ENCODE assay signal across 9 cellular contexts in the genomic region with DNA sequence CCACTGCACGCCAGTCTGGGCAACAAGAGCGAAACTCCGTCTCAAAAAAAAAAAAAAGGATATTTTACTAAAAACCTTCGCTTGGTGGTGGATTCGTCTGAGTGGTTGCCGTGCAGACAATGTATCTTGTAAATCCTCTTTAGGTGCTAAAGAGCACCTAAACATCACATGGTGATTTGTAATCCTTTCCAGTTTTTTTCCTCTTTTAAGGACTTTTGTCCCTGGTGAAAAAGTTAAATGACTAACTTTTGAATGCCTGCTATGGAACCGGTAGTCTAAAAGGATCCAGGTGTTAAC. TPM values are rescaled to one million over a fixed set of nuclear protein-coding genes. Genes with fewer than 3 reads are reported as not detected.
DNase-seq lines count a peak whose midpoint lies in the region; TF ChIP-seq lines count a peak whose summit lies in the region.
"Had no signal": no experiment of that assay in that cellular context is flagged by ENCODE, and none has a peak within 500 bp of the region (broad histone marks: within the 10 kb centered on the region; RNA-seq: fewer than 3 reads in every experiment).

No MANE protein-coding gene starts in this region.

- peaks cover 34% of the 10 kb centered on the region for H3K79me2 ChIP-seq in DOHH2 (ENCODE audit: control insufficient read depth, low read length)

- TF ChIP-seq CTCF in DOHH2 (IDR thresholded peaks at IDR 0.05; ENCODE audit: low read depth, low read length, poor library complexity, severe bottlenecking) (no peak), ovary (IDR thresholded peaks at IDR 0.05) (no peak)

- TF ChIP-seq POLR2A in ovary (IDR thresholded peaks at IDR 0.05): no peak

- 0 out of 2 replicates have a peak, but pooled peaks cover 6% of the 10 kb centered on the region for H3F3A ChIP-seq in DOHH2 (ENCODE audit: control insufficient read depth, insufficient read depth)

- H4K20me1 ChIP-seq in DOHH2 (ENCODE audit: control insufficient read depth, insufficient read depth, low read depth, low read length): no peaks in the 10 kb centered on the region

- WGBS in ectodermal cell, 2 experiments: 93 to 95% methylated on average over 7 of the region's 7 CpGs
- 32 to 52% (median 39%) methylated on average over 7 of the region's 7 CpGs for WGBS in ovary, 3 donors

- H3K9me3 ChIP-seq in DOHH2 (ENCODE audit: control insufficient read depth, insufficient read depth, low read length): no peaks in the 10 kb centered on the region
- H3K9me3 ChIP-seq in ectodermal cell (ENCODE audit: control insufficient read depth, low read length): no peaks in the 10 kb centered on the region
- no peaks in the 10 kb centered on the region for H3K9me3 ChIP-seq in ovary

- H3K27me3 ChIP-seq in DOHH2 (ENCODE audit: control insufficient read depth, low read length): no peaks in the 10 kb centered on the region
- no peaks in the 10 kb centered on the region for H3K27me3 ChIP-seq in ectodermal cell (ENCODE audit: control insufficient read depth, insufficient read depth, low read length, poor library complexity, severe bottlenecking)
- H3K27me3 ChIP-seq in ovary: no peaks in the 10 kb centered on the region

- H3K4me1 ChIP-seq in DOHH2 (ENCODE audit: control insufficient read depth, low read length): peaks cover 23% of the 10 kb centered on the region
- peaks cover 6% of the 10 kb centered on the region for H3K4me1 ChIP-seq in ectodermal cell (ENCODE audit: control insufficient read depth, insufficient read depth, low read length)
- peaks cover 6% of the 10 kb centered on the region for H3K4me1 ChIP-seq in ovary (ENCODE audit: insufficient read depth)

- TF ChIP-seq EP300 in ovary (IDR thresholded peaks at IDR 0.05): no peak

- H3K27ac ChIP-seq in DOHH2 (ENCODE audit: low read depth, low read length) (no peak overlapping the region), ectodermal cell (ENCODE audit: insufficient read depth, low read depth, low read length, poor library complexity, severe bottlenecking) (peak overlapping the region; percentile 62), ovary (peak overlapping the region; percentile 73 to 98)

- peak overlapping the region; percentile 79 for H3K4me2 ChIP-seq in DOHH2 (ENCODE audit: low read length)

- peak overlapping the region; percentile 85 for H3K4me3 ChIP-seq in DOHH2 (ENCODE audit: low read length)
- peak overlapping the region; percentile 86 for H3K4me3 ChIP-seq in ectodermal cell (ENCODE audit: insufficient read depth, low read depth, low read length)
- H3K4me3 ChIP-seq in ovary: peak overlapping the region; percentile 35

- H3K36me3 ChIP-seq in DOHH2 (ENCODE audit: control insufficient read depth, low read length) (peaks cover 6% of the 10 kb centered on the region), ectodermal cell (ENCODE audit: control insufficient read depth, insufficient read depth, low read length) (no peaks in the 10 kb centered on the region), ovary (no peaks in the 10 kb centered on the region)

- intact Hi-C loops in ovary (cut with DNase I): no loop called here

- DNase-seq in NCI-H69 (lab: John Stamatoyannopoulos, UW): peak; percentile 68
- DNase-seq in ovary: no peak
- DNase-seq in iPS-NIHi7 (ENCODE audit: extremely low spot score): no peak
- DNase-seq in T1000 (lab: John Stamatoyannopoulos, UW): no peak
- no peak for DNase-seq in kidney tubule cell (ENCODE audit: low spot score)
- no peak for DNase-seq in SHP77 treated with DMSO at 0.1 percent for 48 hours (lab: John Stamatoyannopoulos, UW)

- H3K9me2 ChIP-seq in DOHH2 (replicated peaks; ENCODE audit: control insufficient read depth, low read length): no peaks in the 10 kb centered on the region

RNA-seq across cellular contexts. Expression of a gene that starts 0.8 kb away (rescaled TPM):
- polyA plus RNA-seq in ectodermal cell (2013, experiment 1 of 4): 39.2 TPM
- 40.4 TPM for polyA plus RNA-seq in ectodermal cell (2013, experiment 2 of 4)
- polyA plus RNA-seq in ectodermal cell (2013, experiment 3 of 4): 29.4 TPM
- polyA plus RNA-seq in ectodermal cell (2013, experiment 4 of 4): 35.1 TPM
- 10 to 100 TPM; 52.5 to 79.8 (median 60.5) TPM for total RNA-seq in ovary
- 10 to 100 TPM; 27.9 to 84.0 TPM for polyA plus RNA-seq in ovary

RNA-seq across cellular contexts. Expression of a gene that starts 9.8 kb away (rescaled TPM):
- not detected for polyA plus RNA-seq in ectodermal cell (2013, experiment 1 of 4)
- not detected for polyA plus RNA-seq in ectodermal cell (2013, experiment 2 of 4)
- polyA plus RNA-seq in ectodermal cell (2013, experiment 3 of 4): not detected
- polyA plus RNA-seq in ectodermal cell (2013, experiment 4 of 4): not detected
- total RNA-seq in ovary: not detected
- polyA plus RNA-seq in ovary: not detected
- total RNA-seq: renal cortical epithelial cell had no signal

RNA-seq across cellular contexts. Expression of a gene that starts 49.0 kb away (rescaled TPM):
- polyA plus RNA-seq in ectodermal cell (2013, experiment 1 of 4): 65.5 TPM
- 70.4 TPM for polyA plus RNA-seq in ectodermal cell (2013, experiment 2 of 4)
- polyA plus RNA-seq in ectodermal cell (2013, experiment 3 of 4): 48.8 TPM
- polyA plus RNA-seq in ectodermal cell (2013, experiment 4 of 4): 56.5 TPM
- total RNA-seq in ovary: 10 to 100 TPM; 21.9 to 49.4 (median 40.9) TPM
- polyA plus RNA-seq in ovary: 10 to 100 TPM; 24.0 to 46.2 TPM

Comparison
In these comparisons a context has a peak if more than half of its experiments do, and no peak if none do; other contexts are left out.
1. H3K4me3 ChIP-seq: peak in every context shown above with its lines; median percentile 86 in ectodermal cell; 85 in DOHH2; 35 in ovary.